In genomic region chr21:43287974-43288755, GRCh38 we compare ENCODE assay signal across 14 cellular contexts.
A peak's percentile ranks its signal among the peaks of the same experiment; 100 is the strongest.
DNase-seq lines count a peak whose midpoint lies in the region; ATAC-seq and TF ChIP-seq lines count a peak whose summit lies in the region.
"Had no signal": no experiment of that assay in that cellular context is flagged by ENCODE, and none has a peak within 500 bp of the region (broad histone marks: within the 10 kb centered on the region; RNA-seq: fewer than 3 reads in every experiment).

No MANE protein-coding gene starts in this region.

- H3K27me3 Mint-ChIP-seq in Calu3 (ENCODE audit: unreplicated experiment): no peaks in the 10 kb centered on the region
- peaks cover under 1% of the 10 kb centered on the region for H3K27me3 Mint-ChIP-seq in progenitor cell of endocrine pancreas
- peaks cover 9% of the 10 kb centered on the region for H3K27me3 Mint-ChIP-seq in HFFc6 (ENCODE audit: insufficient read depth)
- H3K27me3 Mint-ChIP-seq: activated naive CD4-positive, alpha-beta T cell treated with anti-CD3 and anti-CD28 coated beads, Interleukin-2, amount 50 U/mL, for 24 hours had no signal

- BruUV-seq in Calu3 (replicated peaks; lab: Mats Ljungman, UMichigan): no TSS peak

- H3K36me3 Mint-ChIP-seq in Calu3 (ENCODE audit: insufficient read depth, unreplicated experiment) (no peaks in the 10 kb centered on the region), progenitor cell of endocrine pancreas (ENCODE audit: insufficient read depth) (no peaks in the 10 kb centered on the region), HFFc6 (ENCODE audit: low read depth) (no peaks in the 10 kb centered on the region)

- no peaks in the 10 kb centered on the region for H3K36me3 ChIP-seq in BE2C
- H3K36me3 ChIP-seq: gastroesophageal sphincter had no signal

- peak overlapping the region; percentile 50 for H3K4me3 Mint-ChIP-seq in Calu3 (ENCODE audit: low read depth, unreplicated experiment)
- H3K4me3 Mint-ChIP-seq in progenitor cell of endocrine pancreas (ENCODE audit: low read depth): no peak overlapping the region
- no peak overlapping the region for H3K4me3 Mint-ChIP-seq in HFFc6
- H3K4me3 Mint-ChIP-seq: activated naive CD4-positive, alpha-beta T cell treated with anti-CD3 and anti-CD28 coated beads, Interleukin-2, amount 50 U/mL, for 24 hours; immature natural killer cell had no signal

- peaks cover 18% of the 10 kb centered on the region for H3K4me1 Mint-ChIP-seq in Calu3 (ENCODE audit: low read depth, unreplicated experiment)
- peaks cover 15% of the 10 kb centered on the region for H3K4me1 Mint-ChIP-seq in progenitor cell of endocrine pancreas (ENCODE audit: low read depth)
- H3K4me1 Mint-ChIP-seq in HFFc6 (ENCODE audit: low read depth): no peaks in the 10 kb centered on the region
- H3K4me1 Mint-ChIP-seq: immature natural killer cell had no signal

- DNase-seq in Calu3 (peak; percentile 38), NCI-H526 (lab: John Stamatoyannopoulos, UW) (peak; percentile 86 to 92), cardiac septum (ENCODE audit: low spot score) (peak; percentile 38), progenitor cell of endocrine pancreas (ENCODE audit: low spot score, unreplicated experiment) (no peak), HFFc6 (no peak), BE2C (no peak)
- DNase-seq: central memory CD4-positive, alpha-beta T cell; GDM1; immature natural killer cell; stimulated activated CD4-positive, alpha-beta T cell treated with anti-CD3 and anti-CD28 coated beads, Interleukin-2, amount 100 ng/mL, for 48 hours had no signal

- H3K27me3 ChIP-seq in BE2C: no peaks in the 10 kb centered on the region

- ATAC-seq in GM18520 (IDR thresholded peaks at IDR 0.05; ENCODE audit: unreplicated experiment) (no peak), HG02973 (IDR thresholded peaks at IDR 0.05; ENCODE audit: unreplicated experiment) (no peak)
- ATAC-seq: gastroesophageal sphincter had no signal

- no peaks in the 10 kb centered on the region for H3K9me3 ChIP-seq in BE2C

- intact Hi-C loops in Calu3 (cut with micrococcal nuclease; ENCODE audit: unreplicated experiment) (no loop called here), cardiac septum (cut with DNase I) (no loop called here)

- H3K4me1 ChIP-seq in BE2C: peaks cover 6% of the 10 kb centered on the region; the same call in 1 of the 2 replicates
- H3K4me1 ChIP-seq: gastroesophageal sphincter had no signal

- TF ChIP-seq CTCF in Calu3 (IDR thresholded peaks at IDR 0.05; ENCODE audit: unreplicated experiment): no peak
- no peak for TF ChIP-seq CTCF in progenitor cell of endocrine pancreas (IDR thresholded peaks at IDR 0.05; ENCODE audit: unreplicated experiment)
- TF ChIP-seq CTCF in HFFc6 (IDR thresholded peaks at IDR 0.05): no peak
- TF ChIP-seq CTCF in BE2C (IDR thresholded peaks at IDR 0.05; ENCODE audit: low read depth, low read length): no peak

- H3K4me3 ChIP-seq in BE2C (ENCODE audit: low read depth, low read length): no peak overlapping the region
- H3K4me3 ChIP-seq: gastroesophageal sphincter had no signal

- H3K27ac Mint-ChIP-seq in Calu3 (ENCODE audit: unreplicated experiment) (peak overlapping the region; percentile 81), progenitor cell of endocrine pancreas (peak overlapping the region; percentile 2), HFFc6 (no peak overlapping the region)
- H3K27ac Mint-ChIP-seq: activated naive CD4-positive, alpha-beta T cell treated with anti-CD3 and anti-CD28 coated beads, Interleukin-2, amount 50 U/mL, for 24 hours; immature natural killer cell had no signal

- H3K9me3 Mint-ChIP-seq in Calu3 (ENCODE audit: low read depth, unreplicated experiment) (no peaks in the 10 kb centered on the region), progenitor cell of endocrine pancreas (ENCODE audit: low read depth) (no peaks in the 10 kb centered on the region), HFFc6 (peaks cover 5% of the 10 kb centered on the region; the same call in 1 of the 2 replicates)
- H3K9me3 Mint-ChIP-seq: activated naive CD4-positive, alpha-beta T cell treated with anti-CD3 and anti-CD28 coated beads, Interleukin-2, amount 50 U/mL, for 24 hours; immature natural killer cell had no signal

- CTCF ChIA-PET in Calu3 (lab: Charles Lee): interaction anchor here (1.1 kb wide), 1 partner anchor 15 kb away, joined by 3 read pairs; no protein-coding TSS in a partner anchor

Comparison
In these comparisons a context has a peak if more than half of its experiments do, and no peak if none do; other contexts are left out.
1. DNase-seq: peak in Calu3 (single experiment), NCI-H526 (2 of 2) and cardiac septum (single experiment); none in progenitor cell of endocrine pancreas (single experiment), HFFc6 (single experiment) and BE2C (single experiment).